In genomic region chr18:27969206-27969605, GRCh38 we compare ENCODE assay signal across 31 cellular contexts.
"Had no signal": no experiment of that assay in that cellular context is flagged by ENCODE, and none has a peak within 500 bp of the region (broad histone marks: within the 10 kb centered on the region; RNA-seq: fewer than 3 reads in every experiment).

No MANE protein-coding gene starts in this region.

- H3K27me3 ChIP-seq: Peyer's patch had no signal

- DNase-seq: activated CD4-positive, alpha-beta memory T cell treated with anti-CD3 and anti-CD28 coated beads, Interleukin-2, amount 10 ng/mL, durations not matched to agents 7 days and 5 days; activated CD4-positive, alpha-beta T cell treated with anti-CD3 and anti-CD28 coated beads for 1 hour; activated CD4-positive, alpha-beta T cell treated with anti-CD3 and anti-CD28 coated beads for 48 hours; activated CD4-positive, CD25-positive, alpha-beta regulatory T cell; activated CD8-positive, alpha-beta memory T cell treated with anti-CD3 and anti-CD28 coated beads for 24 hours; activated CD8-positive, alpha-beta memory T cell treated with anti-CD3 and anti-CD28 coated beads, Interleukin-2, amount 10 ng/mL, durations not matched to agents 7 days and 5 days; activated CD8-positive, alpha-beta memory T cell treated with anti-CD3 and anti-CD28 coated beads, Interleukin-2, amount 50 U/mL, for 48 hours; activated effector memory CD4-positive, alpha-beta T cell treated with Interleukin-2 at 50 U/mL for 16 hours; activated naive CD4-positive, alpha-beta T cell treated with anti-CD3 and anti-CD28 coated beads, Interleukin-2, amount 10 ng/mL, durations not matched to agents 7 days and 5 days; activated naive CD8-positive, alpha-beta T cell treated with anti-CD3 and anti-CD28 coated beads, Interleukin-2, amount 50 U/mL, for 24 hours; activated T-cell treated with anti-CD3 and anti-CD28 coated beads, Interleukin-2, amount 50 U/mL, for 48 hours; anterior cingulate cortex; central memory CD4-positive, alpha-beta T cell; Karpas-422; NCI-H1105 treated with DMSO at 0.1 percent for 48 hours; NCI-H1436; NCI-H1694; NCI-H1930; NCI-H2081 treated with DMSO at 0.1 percent for 48 hours; NCI-H345; NCI-H524 treated with DMSO at 0.1 percent for 48 hours; NK-92 treated with Interleukin-12 subunit alpha and Interleukin-12 subunit beta, amount 100 ng/mL, for 24 hours; PC-3; Peyer's patch; Right ventricle myocardium superior; T1000; WERI-Rb-1 had no signal

- H3K27ac Mint-ChIP-seq: activated CD4-positive, alpha-beta memory T cell treated with anti-CD3 and anti-CD28 coated beads, Interleukin-2, amount 10 ng/mL, durations not matched to agents 7 days and 5 days; activated CD8-positive, alpha-beta memory T cell treated with anti-CD3 and anti-CD28 coated beads, Interleukin-2, amount 10 ng/mL, durations not matched to agents 7 days and 5 days; activated naive CD4-positive, alpha-beta T cell treated with anti-CD3 and anti-CD28 coated beads, Interleukin-2, amount 10 ng/mL, durations not matched to agents 7 days and 5 days; activated naive CD8-positive, alpha-beta T cell; activated naive CD8-positive, alpha-beta T cell treated with anti-CD3 and anti-CD28 coated beads, Interleukin-2, amount 50 U/mL, for 24 hours had no signal

- ATAC-seq: activated CD8-positive, alpha-beta memory T cell treated with anti-CD3 and anti-CD28 coated beads, Interleukin-2, amount 10 ng/mL, durations not matched to agents 7 days and 5 days; activated naive CD8-positive, alpha-beta T cell treated with anti-CD3 and anti-CD28 coated beads, Interleukin-2, amount 50 U/mL, for 24 hours; PC-3 had no signal

- H3K27ac ChIP-seq: Peyer's patch, RWPE1, WERI-Rb-1 had no signal

- H3K4me1 ChIP-seq: Peyer's patch had no signal

- H3K36me3 ChIP-seq: Peyer's patch had no signal

- H3K36me3 Mint-ChIP-seq: activated CD8-positive, alpha-beta memory T cell treated with anti-CD3 and anti-CD28 coated beads, Interleukin-2, amount 10 ng/mL, durations not matched to agents 7 days and 5 days; activated naive CD4-positive, alpha-beta T cell treated with anti-CD3 and anti-CD28 coated beads, Interleukin-2, amount 10 ng/mL, durations not matched to agents 7 days and 5 days; activated naive CD8-positive, alpha-beta T cell had no signal

- H3K9me3 ChIP-seq: Peyer's patch had no signal

- H3K4me3 ChIP-seq: Peyer's patch had no signal

- FAIRE-seq: bronchial epithelial cell had no signal

- H3K4me3 Mint-ChIP-seq: activated CD4-positive, alpha-beta memory T cell treated with anti-CD3 and anti-CD28 coated beads, Interleukin-2, amount 10 ng/mL, durations not matched to agents 7 days and 5 days; activated CD8-positive, alpha-beta memory T cell treated with anti-CD3 and anti-CD28 coated beads, Interleukin-2, amount 10 ng/mL, durations not matched to agents 7 days and 5 days; activated naive CD4-positive, alpha-beta T cell treated with anti-CD3 and anti-CD28 coated beads, Interleukin-2, amount 10 ng/mL, durations not matched to agents 7 days and 5 days; activated naive CD8-positive, alpha-beta T cell; activated naive CD8-positive, alpha-beta T cell treated with anti-CD3 and anti-CD28 coated beads, Interleukin-2, amount 50 U/mL, for 24 hours; brain had no signal

- H3K27me3 Mint-ChIP-seq: activated CD4-positive, alpha-beta memory T cell treated with anti-CD3 and anti-CD28 coated beads, Interleukin-2, amount 10 ng/mL, durations not matched to agents 7 days and 5 days; activated CD8-positive, alpha-beta memory T cell treated with anti-CD3 and anti-CD28 coated beads, Interleukin-2, amount 10 ng/mL, durations not matched to agents 7 days and 5 days; activated naive CD4-positive, alpha-beta T cell treated with anti-CD3 and anti-CD28 coated beads, Interleukin-2, amount 10 ng/mL, durations not matched to agents 7 days and 5 days; activated naive CD8-positive, alpha-beta T cell; activated naive CD8-positive, alpha-beta T cell treated with anti-CD3 and anti-CD28 coated beads, Interleukin-2, amount 50 U/mL, for 24 hours; brain had no signal

- H3K9me3 Mint-ChIP-seq: brain had no signal

- H3K4me1 Mint-ChIP-seq: activated CD4-positive, alpha-beta memory T cell treated with anti-CD3 and anti-CD28 coated beads, Interleukin-2, amount 10 ng/mL, durations not matched to agents 7 days and 5 days; activated CD8-positive, alpha-beta memory T cell treated with anti-CD3 and anti-CD28 coated beads, Interleukin-2, amount 10 ng/mL, durations not matched to agents 7 days and 5 days; activated naive CD4-positive, alpha-beta T cell treated with anti-CD3 and anti-CD28 coated beads, Interleukin-2, amount 10 ng/mL, durations not matched to agents 7 days and 5 days; activated naive CD8-positive, alpha-beta T cell treated with anti-CD3 and anti-CD28 coated beads, Interleukin-2, amount 50 U/mL, for 24 hours had no signal
